25 cellular contexts compared by ENCODE assay signal in the genomic region with DNA sequence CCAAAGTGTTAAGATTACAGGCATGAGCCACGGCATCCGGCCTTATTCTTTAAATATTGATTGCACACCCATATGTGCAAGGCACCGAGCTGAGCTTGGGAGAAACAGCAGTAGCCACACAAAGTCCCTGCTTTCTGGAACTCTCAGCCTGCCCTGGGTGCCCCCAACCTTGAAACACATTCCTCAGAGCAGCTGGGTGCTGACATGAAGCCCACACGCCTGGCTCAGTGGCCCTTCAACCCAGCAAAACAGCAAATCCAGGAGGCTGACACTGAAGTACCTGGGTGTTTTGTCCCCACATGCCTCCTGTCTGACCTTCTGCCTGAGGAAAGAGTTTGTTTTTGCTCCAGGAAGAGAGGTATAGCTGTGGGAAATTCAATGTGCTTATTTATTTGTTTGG. TPM values are rescaled to one million over a fixed set of nuclear protein-coding genes. Genes with fewer than 3 reads are reported as not detected.
"Had no signal": no experiment of that assay in that cellular context is flagged by ENCODE, and none has a peak within 500 bp of the region (broad histone marks: within the 10 kb centered on the region; RNA-seq: fewer than 3 reads in every experiment).

No MANE protein-coding gene starts in this region.

- H3K36me3 ChIP-seq: heart left ventricle, pancreas, suprapubic skin, thyroid gland, upper lobe of left lung, uterus had no signal

- FAIRE-seq: endometrium, frontal cortex, islet of Langerhans, pancreas had no signal

- ATAC-seq: esophagus mucosa; heart left ventricle; left ventricle myocardium superior; naive thymus-derived CD4-positive, alpha-beta T cell; pancreas; right cardiac atrium; stimulated activated effector memory CD8-positive, alpha-beta T cell treated with anti-CD3 and anti-CD28 coated beads, Interleukin-12 subunit alpha, Interleukin-12 subunit beta, amount 100 ng/mL, for 72 hours; stimulated activated naive CD8-positive, alpha-beta T cell treated with anti-CD3 and anti-CD28 coated beads, Interleukin-15, Interleukin-2, amounts not matched to agents 100 U/mL and 50 U/mL, for 24 hours had no signal

- H3K9me3 ChIP-seq: heart left ventricle, pancreas, suprapubic skin, thyroid gland, upper lobe of left lung, uterus had no signal

- H3K27me3 ChIP-seq: heart left ventricle, pancreas, suprapubic skin, thyroid gland, upper lobe of left lung, uterus had no signal

- H3K4me3 ChIP-seq: heart left ventricle, lung, pancreas, suprapubic skin, thyroid gland, upper lobe of left lung, uterus had no signal

- H3K27ac ChIP-seq: heart left ventricle, pancreas, suprapubic skin, thyroid gland, upper lobe of left lung, uterus had no signal

- DNase-seq: effector memory CD4-positive, alpha-beta T cell; heart left ventricle; hippocampal formation; left ventricle myocardium superior; naive thymus-derived CD4-positive, alpha-beta T cell; nephron progenitor cell; nucleus accumbens; pancreas; right cardiac atrium; stimulated activated CD4-positive, alpha-beta T cell treated with anti-CD3 and anti-CD28 coated beads, Interleukin-4, amount 100 ng/mL, for 1 hour; stimulated activated CD8-positive, alpha-beta memory T cell treated with anti-CD3 and anti-CD28 coated beads, Interleukin-4, amount 100 ng/mL, for 48 hours; stimulated activated naive CD8-positive, alpha-beta T cell treated with anti-CD3 and anti-CD28 coated beads, Interleukin-15, Interleukin-2, amounts not matched to agents 100 U/mL and 50 U/mL, for 24 hours; thyroid gland; upper lobe of left lung; uterus had no signal

- H3K4me1 ChIP-seq: heart left ventricle, pancreas, suprapubic skin, thyroid gland, upper lobe of left lung, uterus had no signal

RNA-seq across cellular contexts. Expression of a gene that starts 41.3 kb away (rescaled TPM):
- total RNA-seq: progenitor cell of endocrine pancreas had no signal
- polyA plus RNA-seq: naive thymus-derived CD4-positive, alpha-beta T cell; pancreas had no signal

RNA-seq across cellular contexts. Expression of a gene that starts 54.4 kb away (rescaled TPM):
- total RNA-seq: glomerular endothelial cell; mesenteric fat pad; naive thymus-derived CD4-positive, alpha-beta T cell; progenitor cell of endocrine pancreas; thyroid gland had no signal
- polyA plus RNA-seq: naive thymus-derived CD4-positive, alpha-beta T cell had no signal
